Comparison of ENCODE assay signal across 1 cellular context in the genomic region with DNA sequence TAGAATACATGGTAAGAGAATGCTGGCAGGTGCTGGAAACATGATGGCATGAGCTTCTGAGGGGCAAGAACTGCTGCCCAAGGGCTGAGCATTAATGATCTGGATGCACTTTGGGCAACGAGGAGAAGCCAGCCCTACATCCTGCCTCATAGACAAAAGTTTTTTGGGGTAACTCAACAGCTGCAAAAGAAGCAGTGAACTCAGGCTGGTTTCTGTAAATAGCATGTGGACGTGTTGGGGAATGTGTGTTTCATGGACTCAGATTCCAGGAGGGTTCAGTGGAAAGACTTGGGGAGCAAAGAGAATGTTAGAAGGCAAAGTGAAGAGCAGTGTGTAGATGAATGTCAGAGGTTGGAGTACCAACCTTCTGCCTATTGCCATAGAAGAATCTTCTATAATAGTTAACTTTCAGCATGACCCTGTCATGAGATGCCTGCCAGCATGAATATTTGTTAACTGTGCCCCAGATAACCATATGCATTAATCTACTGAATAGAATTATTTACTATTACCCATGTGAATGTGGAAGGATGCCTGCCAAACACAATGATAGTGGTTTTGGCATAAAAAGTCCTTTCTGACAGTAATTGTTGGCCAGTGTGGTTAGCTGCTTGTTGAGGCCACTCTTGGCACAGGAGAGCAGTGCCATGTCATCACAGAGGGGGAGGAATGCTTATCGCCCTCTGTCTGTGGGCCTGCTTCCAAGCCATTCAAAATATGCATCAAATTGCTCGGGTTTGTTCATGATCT.
TF ChIP-seq lines count a peak whose summit lies in the region.

No MANE protein-coding gene starts in this region.

TF ChIP-seq in IMR-90, 13 proteins besides CTCF, POLR2A, EP300 and RAD21 (continued from another document):
- peak; percentile 4; the same call in 1 of the 2 replicates for TF ChIP-seq BHLHE40 (IDR thresholded peaks at IDR 0.05; ENCODE audit: low read depth, low read length)
- 0 out of 2 replicates have a peak, but pooled peaks have one; percentile 12 for TF ChIP-seq FOS (IDR thresholded peaks at IDR 0.05; ENCODE audit: low read depth, low read length)
- peak; percentile 42; the same call in 1 of the 2 replicates for TF ChIP-seq NFE2L2 (IDR thresholded peaks at IDR 0.05; ENCODE audit: low read depth, low read length)
